In genomic region chr15:82680200-82681102, GRCh38 we compare ENCODE assay signal across 2 cellular contexts.
TF ChIP-seq lines count a peak whose summit lies in the region.

No MANE protein-coding gene starts in this region.

TF ChIP-seq in SK-N-SH, 30 proteins besides CTCF, POLR2A, EP300 and RAD21 (continued from another document):
- TF ChIP-seq, protein P1, sequence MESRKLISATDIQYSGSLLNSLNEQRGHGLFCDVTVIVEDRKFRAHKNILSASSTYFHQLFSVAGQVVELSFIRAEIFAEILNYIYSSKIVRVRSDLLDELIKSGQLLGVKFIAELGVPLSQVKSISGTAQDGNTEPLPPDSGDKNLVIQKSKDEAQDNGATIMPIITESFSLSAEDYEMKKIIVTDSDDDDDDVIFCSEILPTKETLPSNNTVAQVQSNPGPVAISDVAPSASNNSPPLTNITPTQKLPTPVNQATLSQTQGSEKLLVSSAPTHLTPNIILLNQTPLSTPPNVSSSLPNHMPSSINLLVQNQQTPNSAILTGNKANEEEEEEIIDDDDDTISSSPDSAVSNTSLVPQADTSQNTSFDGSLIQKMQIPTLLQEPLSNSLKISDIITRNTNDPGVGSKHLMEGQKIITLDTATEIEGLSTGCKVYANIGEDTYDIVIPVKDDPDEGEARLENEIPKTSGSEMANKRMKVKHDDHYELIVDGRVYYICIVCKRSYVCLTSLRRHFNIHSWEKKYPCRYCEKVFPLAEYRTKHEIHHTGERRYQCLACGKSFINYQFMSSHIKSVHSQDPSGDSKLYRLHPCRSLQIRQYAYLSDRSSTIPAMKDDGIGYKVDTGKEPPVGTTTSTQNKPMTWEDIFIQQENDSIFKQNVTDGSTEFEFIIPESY (IDR thresholded peaks at IDR 0.05; ENCODE audit: borderline replicate concordance, low read depth) = no peak
- TF ChIP-seq RXRA (IDR thresholded peaks at IDR 0.05; ENCODE audit: borderline replicate concordance, low read depth) = no peak
- no peak for TF ChIP-seq YY1 (IDR thresholded peaks at IDR 0.05; ENCODE audit: low read depth)
- no peak for TF ChIP-seq TAF1 (IDR thresholded peaks at IDR 0.05; ENCODE audit: borderline replicate concordance, low read depth, low read length)
- TF ChIP-seq CHD2 (IDR thresholded peaks at IDR 0.05; ENCODE audit: low read length, partially characterized antibody) = no peak
- TF ChIP-seq TCF12 (IDR thresholded peaks at IDR 0.05) = no peak
- no peak for TF ChIP-seq GABPA (IDR thresholded peaks at IDR 0.05; ENCODE audit: low read depth)
- TF ChIP-seq, protein P2, sequence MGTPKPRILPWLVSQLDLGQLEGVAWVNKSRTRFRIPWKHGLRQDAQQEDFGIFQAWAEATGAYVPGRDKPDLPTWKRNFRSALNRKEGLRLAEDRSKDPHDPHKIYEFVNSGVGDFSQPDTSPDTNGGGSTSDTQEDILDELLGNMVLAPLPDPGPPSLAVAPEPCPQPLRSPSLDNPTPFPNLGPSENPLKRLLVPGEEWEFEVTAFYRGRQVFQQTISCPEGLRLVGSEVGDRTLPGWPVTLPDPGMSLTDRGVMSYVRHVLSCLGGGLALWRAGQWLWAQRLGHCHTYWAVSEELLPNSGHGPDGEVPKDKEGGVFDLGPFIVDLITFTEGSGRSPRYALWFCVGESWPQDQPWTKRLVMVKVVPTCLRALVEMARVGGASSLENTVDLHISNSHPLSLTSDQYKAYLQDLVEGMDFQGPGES (IDR thresholded peaks at IDR 0.05; ENCODE audit: low read depth, low read length) = no peak
- no peak for TF ChIP-seq FOXJ3 (CRISPR knock-in tag; IDR thresholded peaks at IDR 0.05)
- no peak for TF ChIP-seq EZH2phosphoT487 (IDR thresholded peaks at IDR 0.05; ENCODE audit: borderline replicate concordance, low read depth)
- no peak for TF ChIP-seq ELF1 (IDR thresholded peaks at IDR 0.05)
- TF ChIP-seq FOSL2 (IDR thresholded peaks at IDR 0.05; ENCODE audit: borderline replicate concordance, low read depth) = no peak
- TF ChIP-seq, protein P3, sequence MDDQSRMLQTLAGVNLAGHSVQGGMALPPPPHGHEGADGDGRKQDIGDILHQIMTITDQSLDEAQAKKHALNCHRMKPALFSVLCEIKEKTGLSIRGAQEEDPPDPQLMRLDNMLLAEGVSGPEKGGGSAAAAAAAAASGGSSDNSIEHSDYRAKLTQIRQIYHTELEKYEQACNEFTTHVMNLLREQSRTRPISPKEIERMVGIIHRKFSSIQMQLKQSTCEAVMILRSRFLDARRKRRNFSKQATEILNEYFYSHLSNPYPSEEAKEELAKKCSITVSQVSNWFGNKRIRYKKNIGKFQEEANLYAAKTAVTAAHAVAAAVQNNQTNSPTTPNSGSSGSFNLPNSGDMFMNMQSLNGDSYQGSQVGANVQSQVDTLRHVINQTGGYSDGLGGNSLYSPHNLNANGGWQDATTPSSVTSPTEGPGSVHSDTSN (IDR thresholded peaks at IDR 0.05) = no peak
- TF ChIP-seq, protein P4, sequence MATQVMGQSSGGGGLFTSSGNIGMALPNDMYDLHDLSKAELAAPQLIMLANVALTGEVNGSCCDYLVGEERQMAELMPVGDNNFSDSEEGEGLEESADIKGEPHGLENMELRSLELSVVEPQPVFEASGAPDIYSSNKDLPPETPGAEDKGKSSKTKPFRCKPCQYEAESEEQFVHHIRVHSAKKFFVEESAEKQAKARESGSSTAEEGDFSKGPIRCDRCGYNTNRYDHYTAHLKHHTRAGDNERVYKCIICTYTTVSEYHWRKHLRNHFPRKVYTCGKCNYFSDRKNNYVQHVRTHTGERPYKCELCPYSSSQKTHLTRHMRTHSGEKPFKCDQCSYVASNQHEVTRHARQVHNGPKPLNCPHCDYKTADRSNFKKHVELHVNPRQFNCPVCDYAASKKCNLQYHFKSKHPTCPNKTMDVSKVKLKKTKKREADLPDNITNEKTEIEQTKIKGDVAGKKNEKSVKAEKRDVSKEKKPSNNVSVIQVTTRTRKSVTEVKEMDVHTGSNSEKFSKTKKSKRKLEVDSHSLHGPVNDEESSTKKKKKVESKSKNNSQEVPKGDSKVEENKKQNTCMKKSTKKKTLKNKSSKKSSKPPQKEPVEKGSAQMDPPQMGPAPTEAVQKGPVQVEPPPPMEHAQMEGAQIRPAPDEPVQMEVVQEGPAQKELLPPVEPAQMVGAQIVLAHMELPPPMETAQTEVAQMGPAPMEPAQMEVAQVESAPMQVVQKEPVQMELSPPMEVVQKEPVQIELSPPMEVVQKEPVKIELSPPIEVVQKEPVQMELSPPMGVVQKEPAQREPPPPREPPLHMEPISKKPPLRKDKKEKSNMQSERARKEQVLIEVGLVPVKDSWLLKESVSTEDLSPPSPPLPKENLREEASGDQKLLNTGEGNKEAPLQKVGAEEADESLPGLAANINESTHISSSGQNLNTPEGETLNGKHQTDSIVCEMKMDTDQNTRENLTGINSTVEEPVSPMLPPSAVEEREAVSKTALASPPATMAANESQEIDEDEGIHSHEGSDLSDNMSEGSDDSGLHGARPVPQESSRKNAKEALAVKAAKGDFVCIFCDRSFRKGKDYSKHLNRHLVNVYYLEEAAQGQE (IDR thresholded peaks at IDR 0.05; ENCODE audit: low read depth, low read length) = no peak
- no peak for TF ChIP-seq SIN3A (IDR thresholded peaks at IDR 0.05; ENCODE audit: borderline replicate concordance, low read depth, low read length)

TF ChIP-seq in SK-N-SH treated with all-trans-retinoic acid at 6 μM for 48 hours, 23 proteins besides CTCF, POLR2A, EP300 and RAD21 (continued from another document):
- TF ChIP-seq CREB5 (CRISPR knock-in tag; IDR thresholded peaks at IDR 0.05; ENCODE audit: low read depth) = no peak
